In the genomic region with DNA sequence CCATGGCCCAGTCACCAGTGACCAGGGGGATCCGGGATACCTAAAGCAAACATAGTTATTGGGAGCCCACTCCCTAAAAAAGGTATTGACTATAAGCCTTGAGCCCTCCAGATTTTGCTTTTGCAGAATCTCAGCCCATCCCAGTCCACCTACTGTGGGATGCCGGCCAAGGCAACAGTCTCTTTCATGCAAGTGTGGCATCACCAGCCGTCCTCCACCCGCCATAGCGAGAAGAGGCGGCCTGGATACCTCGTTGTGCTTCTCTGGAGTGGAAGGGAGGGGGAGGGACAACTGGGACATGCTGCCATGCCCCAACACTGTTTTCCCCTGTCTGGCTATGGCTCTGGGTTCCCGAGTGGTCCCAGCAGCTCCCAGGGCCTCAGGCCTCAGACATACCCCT, we compare ENCODE assay signal across 24 cellular contexts.
"Had no signal": no experiment of that assay in that cellular context is flagged by ENCODE, and none has a peak within 500 bp of the region (broad histone marks: within the 10 kb centered on the region; RNA-seq: fewer than 3 reads in every experiment).

No MANE protein-coding gene starts in this region.

- H3K27me3 Mint-ChIP-seq: dendritic cell treated with granulocyte-macrophage colony-stimulating factor and Interleukin-4, amounts not matched to agents 40 ng/mL and 50 ng/mL, for 4 days; effector memory CD8-positive, alpha-beta T cell had no signal

- ATAC-seq: effector memory CD8-positive, alpha-beta T cell; esophagus mucosa; gastrocnemius medialis; heart right ventricle; left cardiac atrium; left lung; left ventricle myocardium superior; lower lobe of right lung; mucosa of descending colon had no signal

- H3K27ac Mint-ChIP-seq: dendritic cell treated with granulocyte-macrophage colony-stimulating factor and Interleukin-4, amounts not matched to agents 40 ng/mL and 50 ng/mL, for 4 days; effector memory CD8-positive, alpha-beta T cell; endodermal cell; mesothelial cell of epicardium had no signal

- H3K27ac ChIP-seq: colonic mucosa, epithelial cell of prostate, esophagus squamous epithelium, gastrocnemius medialis, heart right ventricle, left lung, lower lobe of right lung had no signal

- H3K9me3 Mint-ChIP-seq: effector memory CD8-positive, alpha-beta T cell had no signal

- H3K4me3 Mint-ChIP-seq: dendritic cell treated with granulocyte-macrophage colony-stimulating factor and Interleukin-4, amounts not matched to agents 40 ng/mL and 50 ng/mL, for 4 days; effector memory CD8-positive, alpha-beta T cell; endodermal cell; mesothelial cell of epicardium had no signal

- DNase-seq: colonic mucosa; cortex of kidney; effector CD8-positive, alpha-beta T cell; effector memory CD8-positive, alpha-beta T cell; endodermal cell; erythroblast; esophagus squamous epithelium; foreskin fibroblast; foreskin melanocyte; gastrocnemius medialis; glutamatergic neuron; head of caudate nucleus; heart right ventricle; hippocampal formation; left cardiac atrium; left ventricle myocardium superior; lower lobe of right lung; mesenchymal stem cell; mucosa of descending colon had no signal

- H3K4me1 Mint-ChIP-seq: mesothelial cell of epicardium had no signal
